ENCODE assay signal across 1 cellular context in the genomic region with DNA sequence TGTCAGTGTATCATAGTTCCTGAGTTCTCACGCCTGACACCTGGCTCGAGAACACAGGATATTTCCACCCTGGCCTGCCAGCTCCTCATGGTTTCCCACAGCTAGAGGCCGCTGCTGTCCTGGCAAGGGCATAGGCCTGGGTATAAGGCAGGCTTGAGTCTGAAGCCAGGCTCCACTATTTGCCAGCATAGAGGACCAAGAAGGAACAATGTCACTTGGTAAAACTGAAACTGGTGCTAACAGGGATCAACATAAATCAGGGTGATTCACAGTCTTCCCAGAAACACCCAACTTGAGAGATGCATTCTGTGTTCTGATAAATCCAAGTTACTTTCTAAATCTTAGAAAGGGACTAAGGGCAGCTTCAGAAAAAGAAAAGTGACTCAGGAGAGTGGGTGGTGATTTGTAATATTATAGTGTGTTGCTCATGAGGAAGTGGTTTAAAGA.
A peak's percentile ranks its signal among the peaks of the same experiment; 100 is the strongest.
TF ChIP-seq lines count a peak whose summit lies in the region.

No MANE protein-coding gene starts in this region.

TF ChIP-seq in HepG2, 621 proteins besides CTCF, POLR2A, EP300 and RAD21 (continued from another document):
- TF ChIP-seq MTF1 (CRISPR knock-in tag; IDR thresholded peaks at IDR 0.05) (no peak), PHF8 (CRISPR knock-in tag; IDR thresholded peaks at IDR 0.05) (0 out of 2 replicates have a peak, but pooled peaks have one; percentile 9), ZNF138 (CRISPR knock-in tag; IDR thresholded peaks at IDR 0.05; ENCODE audit: low read depth) (no peak), ZMYM3 (CRISPR knock-in tag; IDR thresholded peaks at IDR 0.05) (no peak), ZNF660 (CRISPR knock-in tag; IDR thresholded peaks at IDR 0.05; ENCODE audit: borderline replicate concordance, low read depth) (no peak), NKX3-1 (CRISPR knock-in tag; IDR thresholded peaks at IDR 0.05) (no peak), ZBTB21 (CRISPR knock-in tag; IDR thresholded peaks at IDR 0.05) (no peak), FOXA3 (CRISPR knock-in tag; IDR thresholded peaks at IDR 0.05) (peak; percentile 23; the same call in 1 of the 2 replicates), NFKBIZ (CRISPR knock-in tag; IDR thresholded peaks at IDR 0.05) (no peak), TEAD3 (CRISPR knock-in tag; optimal IDR thresholded peaks at IDR 0.05; ENCODE audit: borderline replicate concordance) (peak; percentile 57), HMGA1 (CRISPR knock-in tag; conservative IDR thresholded peaks at IDR 0.05) (no peak), KDM6A (CRISPR knock-in tag; IDR thresholded peaks at IDR 0.05; ENCODE audit: low read depth) (no peak), ZMAT3 (CRISPR knock-in tag; conservative IDR thresholded peaks at IDR 0.05) (no peak), ZNF205 (CRISPR knock-in tag; IDR thresholded peaks at IDR 0.05) (no peak), MXI1 (IDR thresholded peaks at IDR 0.05; ENCODE audit: borderline replicate concordance, low read depth, low read length) (0 out of 3 replicates have a peak, but pooled peaks have one; percentile 29), KLF16 (CRISPR knock-in tag; IDR thresholded peaks at IDR 0.05) (peak in 1 of 2 experiments; percentile 50; a peak in 1 of 4 replicates), KLF11 (CRISPR knock-in tag; IDR thresholded peaks at IDR 0.05) (no peak), ATM (IDR thresholded peaks at IDR 0.05; ENCODE audit: borderline replicate concordance) (no peak), IRF2 (CRISPR knock-in tag; IDR thresholded peaks at IDR 0.05) (peak; percentile 50; the same call in 1 of the 2 replicates), ZNF7 (CRISPR knock-in tag; IDR thresholded peaks at IDR 0.05) (no peak), SYNCRIP (IDR thresholded peaks at IDR 0.05; ENCODE audit: insufficient read depth, low read depth, low read length) (no peak), SP1 (IDR thresholded peaks at IDR 0.05) (no peak), SP1 (CRISPR knock-in tag; IDR thresholded peaks at IDR 0.05) (no peak), SMC3 (IDR thresholded peaks at IDR 0.05; ENCODE audit: low read length) (peak; percentile 87), RARG (CRISPR knock-in tag; IDR thresholded peaks at IDR 0.05; ENCODE audit: low read depth) (no peak), ZNF749 (CRISPR knock-in tag; IDR thresholded peaks at IDR 0.05; ENCODE audit: borderline replicate concordance) (no peak), ZSCAN25 (CRISPR knock-in tag; IDR thresholded peaks at IDR 0.05) (no peak), SMAD1 (CRISPR knock-in tag; IDR thresholded peaks at IDR 0.05; ENCODE audit: borderline replicate concordance, low read depth) (no peak), MEIS1 (CRISPR knock-in tag; IDR thresholded peaks at IDR 0.05; ENCODE audit: borderline replicate concordance) (no peak)
- TF ChIP-seq, protein P1, sequence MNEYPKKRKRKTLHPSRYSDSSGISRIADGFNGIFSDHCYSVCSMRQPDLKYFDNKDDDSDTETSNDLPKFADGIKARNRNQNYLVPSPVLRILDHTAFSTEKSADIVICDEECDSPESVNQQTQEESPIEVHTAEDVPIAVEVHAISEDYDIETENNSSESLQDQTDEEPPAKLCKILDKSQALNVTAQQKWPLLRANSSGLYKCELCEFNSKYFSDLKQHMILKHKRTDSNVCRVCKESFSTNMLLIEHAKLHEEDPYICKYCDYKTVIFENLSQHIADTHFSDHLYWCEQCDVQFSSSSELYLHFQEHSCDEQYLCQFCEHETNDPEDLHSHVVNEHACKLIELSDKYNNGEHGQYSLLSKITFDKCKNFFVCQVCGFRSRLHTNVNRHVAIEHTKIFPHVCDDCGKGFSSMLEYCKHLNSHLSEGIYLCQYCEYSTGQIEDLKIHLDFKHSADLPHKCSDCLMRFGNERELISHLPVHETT (CRISPR knock-in tag; conservative IDR thresholded peaks at IDR 0.05) = no peak
- TF ChIP-seq, protein P2, sequence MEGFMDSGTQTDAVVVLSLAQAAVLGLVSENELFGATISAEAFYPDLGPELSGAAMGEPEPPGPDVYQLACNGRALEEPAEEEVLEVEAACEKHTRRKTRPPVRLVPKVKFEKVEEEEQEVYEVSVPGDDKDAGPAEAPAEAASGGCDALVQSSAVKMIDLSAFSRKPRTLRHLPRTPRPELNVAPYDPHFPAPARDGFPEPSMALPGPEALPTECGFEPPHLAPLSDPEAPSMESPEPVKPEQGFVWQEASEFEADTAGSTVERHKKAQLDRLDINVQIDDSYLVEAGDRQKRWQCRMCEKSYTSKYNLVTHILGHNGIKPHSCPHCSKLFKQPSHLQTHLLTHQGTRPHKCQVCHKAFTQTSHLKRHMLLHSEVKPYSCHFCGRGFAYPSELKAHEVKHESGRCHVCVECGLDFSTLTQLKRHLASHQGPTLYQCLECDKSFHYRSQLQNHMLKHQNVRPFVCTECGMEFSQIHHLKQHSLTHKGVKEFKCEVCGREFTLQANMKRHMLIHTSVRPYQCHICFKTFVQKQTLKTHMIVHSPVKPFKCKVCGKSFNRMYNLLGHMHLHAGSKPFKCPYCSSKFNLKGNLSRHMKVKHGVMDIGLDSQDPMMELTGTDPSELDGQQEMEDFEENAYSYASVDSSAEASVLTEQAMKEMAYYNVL (CRISPR knock-in tag; IDR thresholded peaks at IDR 0.05; ENCODE audit: borderline replicate concordance) = no peak
- TF ChIP-seq, protein P3, sequence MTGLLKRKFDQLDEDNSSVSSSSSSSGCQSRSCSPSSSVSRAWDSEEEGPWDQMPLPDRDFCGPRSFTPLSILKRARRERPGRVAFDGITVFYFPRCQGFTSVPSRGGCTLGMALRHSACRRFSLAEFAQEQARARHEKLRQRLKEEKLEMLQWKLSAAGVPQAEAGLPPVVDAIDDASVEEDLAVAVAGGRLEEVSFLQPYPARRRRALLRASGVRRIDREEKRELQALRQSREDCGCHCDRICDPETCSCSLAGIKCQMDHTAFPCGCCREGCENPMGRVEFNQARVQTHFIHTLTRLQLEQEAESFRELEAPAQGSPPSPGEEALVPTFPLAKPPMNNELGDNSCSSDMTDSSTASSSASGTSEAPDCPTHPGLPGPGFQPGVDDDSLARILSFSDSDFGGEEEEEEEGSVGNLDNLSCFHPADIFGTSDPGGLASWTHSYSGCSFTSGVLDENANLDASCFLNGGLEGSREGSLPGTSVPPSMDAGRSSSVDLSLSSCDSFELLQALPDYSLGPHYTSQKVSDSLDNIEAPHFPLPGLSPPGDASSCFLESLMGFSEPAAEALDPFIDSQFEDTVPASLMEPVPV (CRISPR knock-in tag; IDR thresholded peaks at IDR 0.05) = no peak
- TF ChIP-seq, protein P4, sequence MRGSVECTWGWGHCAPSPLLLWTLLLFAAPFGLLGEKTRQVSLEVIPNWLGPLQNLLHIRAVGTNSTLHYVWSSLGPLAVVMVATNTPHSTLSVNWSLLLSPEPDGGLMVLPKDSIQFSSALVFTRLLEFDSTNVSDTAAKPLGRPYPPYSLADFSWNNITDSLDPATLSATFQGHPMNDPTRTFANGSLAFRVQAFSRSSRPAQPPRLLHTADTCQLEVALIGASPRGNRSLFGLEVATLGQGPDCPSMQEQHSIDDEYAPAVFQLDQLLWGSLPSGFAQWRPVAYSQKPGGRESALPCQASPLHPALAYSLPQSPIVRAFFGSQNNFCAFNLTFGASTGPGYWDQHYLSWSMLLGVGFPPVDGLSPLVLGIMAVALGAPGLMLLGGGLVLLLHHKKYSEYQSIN (CRISPR knock-in tag; IDR thresholded peaks at IDR 0.05; ENCODE audit: borderline replicate concordance) = no peak
- TF ChIP-seq, protein P5, sequence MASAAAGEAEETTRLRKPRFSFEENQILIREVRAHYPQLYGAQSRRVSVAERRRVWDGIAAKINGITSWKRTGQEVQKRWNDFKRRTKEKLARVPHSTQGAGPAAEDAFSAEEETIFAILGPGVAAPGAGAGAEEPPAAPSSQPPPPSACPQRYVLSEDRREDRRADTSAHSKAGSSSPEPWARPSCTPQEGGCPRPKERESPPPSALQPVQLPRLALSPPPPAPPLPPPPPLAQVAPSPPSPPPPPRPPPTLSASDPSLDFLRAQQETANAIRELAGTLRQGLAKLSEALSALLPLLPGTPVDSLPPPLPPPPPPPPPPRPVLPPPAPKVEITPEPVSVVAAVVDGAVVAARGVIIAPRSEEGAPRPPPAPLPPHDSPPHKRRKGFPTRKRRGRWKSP (CRISPR knock-in tag; IDR thresholded peaks at IDR 0.05) = peak; percentile 25; the same call in 1 of the 2 replicates
- TF ChIP-seq, protein P6, sequence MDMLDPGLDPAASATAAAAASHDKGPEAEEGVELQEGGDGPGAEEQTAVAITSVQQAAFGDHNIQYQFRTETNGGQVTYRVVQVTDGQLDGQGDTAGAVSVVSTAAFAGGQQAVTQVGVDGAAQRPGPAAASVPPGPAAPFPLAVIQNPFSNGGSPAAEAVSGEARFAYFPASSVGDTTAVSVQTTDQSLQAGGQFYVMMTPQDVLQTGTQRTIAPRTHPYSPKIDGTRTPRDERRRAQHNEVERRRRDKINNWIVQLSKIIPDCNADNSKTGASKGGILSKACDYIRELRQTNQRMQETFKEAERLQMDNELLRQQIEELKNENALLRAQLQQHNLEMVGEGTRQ (IDR thresholded peaks at IDR 0.05; ENCODE audit: low read depth, low read length) = no peak
- TF ChIP-seq, protein P6 (CRISPR knock-in tag; IDR thresholded peaks at IDR 0.05; ENCODE audit: borderline replicate concordance) = no peak
